ENCODE assay signal across 8 cellular contexts in the genomic region with DNA sequence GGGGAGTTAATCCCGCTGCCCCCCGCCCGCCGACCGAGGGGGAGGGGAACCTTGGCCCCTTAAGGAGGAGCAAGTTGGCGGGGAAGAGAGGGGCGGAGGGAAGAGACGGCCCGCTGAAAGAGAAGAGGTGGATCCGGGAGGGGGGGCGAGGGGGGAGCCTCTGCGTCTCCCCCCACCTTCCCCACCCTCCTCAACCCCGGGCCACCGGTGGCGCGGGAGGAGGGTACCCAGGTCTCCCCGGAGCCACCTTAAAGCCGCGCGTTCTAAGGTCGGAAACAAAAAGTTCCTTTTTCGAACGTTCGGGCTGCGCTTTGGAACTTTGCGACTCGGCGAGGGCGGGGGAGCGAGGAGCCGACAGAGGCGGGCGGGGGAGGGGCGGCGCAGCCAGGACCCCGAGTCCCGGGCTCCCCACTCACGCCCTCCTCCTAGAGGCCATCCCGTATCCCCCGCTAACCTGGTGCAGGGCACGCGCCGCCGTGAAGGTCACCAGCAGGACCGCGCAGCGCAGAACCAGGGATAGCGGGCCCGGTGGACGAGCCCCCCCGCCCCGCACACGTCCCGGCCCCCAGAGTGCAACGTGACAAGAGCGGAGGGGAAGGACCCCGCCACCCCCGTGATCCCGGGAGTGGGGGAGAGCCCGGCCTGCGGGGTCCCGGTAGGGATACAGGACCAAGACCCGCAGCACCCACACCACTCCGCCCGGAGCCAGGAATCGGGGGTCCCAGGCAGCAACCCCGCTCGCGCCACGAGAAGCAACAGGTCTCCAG. TPM values are rescaled to one million over a fixed set of nuclear protein-coding genes. Genes with fewer than 3 reads are reported as not detected.
A peak's percentile ranks its signal among the peaks of the same experiment; 100 is the strongest.
DNase-seq lines count a peak whose midpoint lies in the region; ATAC-seq and TF ChIP-seq lines count a peak whose summit lies in the region.

No MANE protein-coding gene starts in this region.

- H3K9me3 ChIP-seq in WERI-Rb-1 (ENCODE audit: severe bottlenecking) = no peaks in the 10 kb centered on the region
- H3K9me3 ChIP-seq in breast epithelium = no peaks in the 10 kb centered on the region

- intact Hi-C loops in breast epithelium (cut with DNase I; ENCODE audit: low total_unique reads) = no loop called here

- no peak for ATAC-seq in GM21619 (IDR thresholded peaks at IDR 0.05; ENCODE audit: unreplicated experiment)

- TF ChIP-seq CTCF in WERI-Rb-1 (IDR thresholded peaks at IDR 0.05; ENCODE audit: low read depth, low read length) (no peak), breast epithelium (IDR thresholded peaks at IDR 0.05) (peak in 2 of 3 donors; percentile 8 to 12)

- peaks cover 13% of the 10 kb centered on the region; the same call in 1 of the 2 replicates for H3K36me3 ChIP-seq in WERI-Rb-1
- no peaks in the 10 kb centered on the region for H3K36me3 ChIP-seq in breast epithelium

- DNase-seq in SIG-M5 treated with dmso at 0.1 percent for 504 hours (lab: John Stamatoyannopoulos, UW; ENCODE audit: unreplicated experiment) (peak; percentile 49), SIG-M5 (lab: John Stamatoyannopoulos, UW) (no peak), LHCN-M2 (ENCODE audit: low read depth) (peak; percentile 55), WERI-Rb-1 (peak; percentile 73), breast epithelium (ENCODE audit: low spot score in 2 of 2) (peak; percentile 69 to 76), iris pigment epithelial cell (ENCODE audit: low read depth) (peak; percentile 61)
- DNase-seq in stimulated activated CD4-positive, alpha-beta T cell treated with anti-CD3 and anti-CD28 coated beads, Interleukin-12 subunit alpha, Interleukin-12 subunit beta, amount 100 ng/mL, for 4 hours = peak; percentile 79

- H3K27me3 ChIP-seq in WERI-Rb-1 (ENCODE audit: insufficient read depth, low read depth, severe bottlenecking) = no peaks in the 10 kb centered on the region
- no peaks in the 10 kb centered on the region for H3K27me3 ChIP-seq in breast epithelium

- H3K27ac ChIP-seq in WERI-Rb-1 (peak overlapping the region; percentile 85), breast epithelium (peak overlapping the region; percentile 100)

- TF ChIP-seq POLR2A in breast epithelium (IDR thresholded peaks at IDR 0.05) = no peak

- H3K4me1 ChIP-seq in breast epithelium = peaks cover 18 to 28% of the 10 kb centered on the region in 2 donors

- peak overlapping the region; percentile 96 for H3K4me3 ChIP-seq in WERI-Rb-1 (ENCODE audit: low read depth, low read length)
- H3K4me3 ChIP-seq in breast epithelium = peak overlapping the region; percentile 88 to 99 (median 98)

RNA-seq across cellular contexts. Expression of a gene that starts 0.7 kb away (rescaled TPM):
- 49.1 and 56.2 TPM in 2 replicates for total RNA-seq in LHCN-M2 (2014; rRNA removed)
- 46.3 TPM for polyA plus RNA-seq in LHCN-M2 (2012)
- 10 to 100 TPM; 11.4 to 38.6 (median 24.3) TPM for total RNA-seq in breast epithelium

RNA-seq across cellular contexts. Expression of a gene that starts 11.9 kb away (rescaled TPM):
- total RNA-seq in LHCN-M2 (2014; rRNA removed) (32.5 and 33.7 TPM in 2 replicates), breast epithelium (10 to 100 TPM; 18.7 to 22.1 (median 19.8) TPM)
- polyA plus RNA-seq in LHCN-M2 (2012) = 42.0 TPM

RNA-seq across cellular contexts. Expression of a gene that starts 14.8 kb away (rescaled TPM):
- total RNA-seq in LHCN-M2 (2014; rRNA removed) (28.6 and 30.5 TPM in 2 replicates), breast epithelium (10 to 100 TPM; 20.2 to 25.6 (median 24.9) TPM)
- 34.6 TPM for polyA plus RNA-seq in LHCN-M2 (2012)

RNA-seq across cellular contexts. Expression of a gene that starts 34.2 kb away (rescaled TPM):
- total RNA-seq in LHCN-M2 (2014; rRNA removed) (7.2 and 7.8 TPM in 2 replicates), breast epithelium (1 to 10 TPM; 4.0 to 6.9 (median 6.0) TPM)
- 7.2 TPM for polyA plus RNA-seq in LHCN-M2 (2012)

RNA-seq across cellular contexts. Expression of a gene that starts 36.8 kb away (rescaled TPM):
- total RNA-seq in LHCN-M2 (2014; rRNA removed) = 26.2 and 27.2 TPM in 2 replicates
- 15.2 TPM for polyA plus RNA-seq in LHCN-M2 (2012)
- 10 to 100 TPM; 31.4 to 64.0 (median 37.0) TPM for total RNA-seq in breast epithelium
